16 cellular contexts compared by ENCODE assay signal in the genomic region with DNA sequence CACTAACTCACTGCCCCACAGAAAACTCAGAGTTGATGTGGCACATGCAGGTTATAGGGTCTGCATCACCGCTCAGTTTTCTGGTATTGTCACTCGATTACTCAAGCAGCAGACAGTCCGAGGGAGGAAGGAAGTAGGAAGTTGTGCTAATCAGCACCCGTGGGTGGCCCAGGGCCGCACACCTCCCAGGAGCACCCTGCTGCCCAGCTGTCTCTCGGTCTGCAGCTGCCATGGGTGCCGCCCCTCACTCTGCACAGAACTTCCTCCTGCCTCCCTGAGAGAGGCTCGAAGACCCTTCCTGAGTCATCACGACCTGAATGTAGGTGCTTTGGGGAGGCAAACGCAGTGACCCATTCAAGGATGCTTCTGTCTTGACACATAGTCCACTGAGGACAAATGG. TPM values are rescaled to one million over a fixed set of nuclear protein-coding genes. Genes with fewer than 3 reads are reported as not detected.
DNase-seq lines count a peak whose midpoint lies in the region; FAIRE-seq and TF ChIP-seq lines count a peak whose summit lies in the region.
"Had no signal": no experiment of that assay in that cellular context is flagged by ENCODE, and none has a peak within 500 bp of the region (broad histone marks: within the 10 kb centered on the region; RNA-seq: fewer than 3 reads in every experiment).

No MANE protein-coding gene starts in this region.

- H3K36me3 ChIP-seq in colonic mucosa, result no peaks in the 10 kb centered on the region
- no peaks in the 10 kb centered on the region for H3K36me3 ChIP-seq in small intestine (ENCODE audit: control insufficient read depth in 2 of 2, insufficient read depth in 2 of 2, low read length in 2 of 2)

- peak; percentile 47 for DNase-seq in activated CD8-positive, alpha-beta memory T cell treated with anti-CD3 and anti-CD28 coated beads, Interleukin-2, amount 50 U/mL, for 48 hours
- no peak for DNase-seq in activated CD8-positive, alpha-beta memory T cell treated with anti-CD3 and anti-CD28 coated beads, Interleukin-2, amount 50 U/mL, for 4 hours
- peak; percentile 68 for DNase-seq in NAMALWA (ENCODE audit: low spot score)
- peak; percentile 51 for DNase-seq in colonic mucosa
- DNase-seq in small intestine, result peak; percentile 53
- DNase-seq in COLO668 (lab: John Stamatoyannopoulos, UW; ENCODE audit: unreplicated experiment), result no peak
- no peak for DNase-seq in glomerular visceral epithelial cell (ENCODE audit: extremely low spot score)
- DNase-seq in DMS79 treated with DMSO at 0.1 percent for 48 hours (lab: John Stamatoyannopoulos, UW), result no peak
- DNase-seq: DMS79, erythroblast, NCI-H1417 had no signal

- no peak for TF ChIP-seq CTCF in colonic mucosa (IDR thresholded peaks at IDR 0.05)

- peak overlapping the region in 1 of 2 donors; percentile 28 for H3K9ac ChIP-seq in colonic mucosa (ENCODE audit: low read depth in 2 of 2, low read length in 2 of 2)

- H3K27ac ChIP-seq in colonic mucosa (peak overlapping the region; percentile 16), small intestine (ENCODE audit: low read depth in 1 of 2, low read length in 1 of 2) (no peak overlapping the region)

- H3K9me3 ChIP-seq in colonic mucosa (no peaks in the 10 kb centered on the region), small intestine (ENCODE audit: control insufficient read depth, low read depth) (no peaks in the 10 kb centered on the region)

- H3K4me3 ChIP-seq in colonic mucosa (no peak overlapping the region), small intestine (ENCODE audit: low read depth in 1 of 2, low read length in 2 of 2) (no peak overlapping the region)

- WGBS in small intestine, 3 donors, result 33 to 39% (median 39%) methylated on average over 10 of the region's 10 CpGs

- intact Hi-C loops in colonic mucosa (cut with DNase I), result no loop called here

- H3K27me3 ChIP-seq in colonic mucosa (no peaks in the 10 kb centered on the region), small intestine (ENCODE audit: control insufficient read depth in 2 of 2, insufficient read depth in 2 of 2, low read length in 2 of 2) (no peaks in the 10 kb centered on the region)

- FAIRE-seq in small intestine (lab: Jason Lieb, UNC), result no peak
- FAIRE-seq: bronchial epithelial cell had no signal

- H3K4me1 ChIP-seq in colonic mucosa (no peaks in the 10 kb centered on the region), small intestine (ENCODE audit: control insufficient read depth in 2 of 2, insufficient read depth in 1 of 2, low read depth in 1 of 2, low read length in 1 of 2) (peaks cover 2 to 5% of the 10 kb centered on the region in 2 donors)

RNA-seq across cellular contexts. Expression of a gene that starts 4.2 kb away (rescaled TPM):
- total RNA-seq in colonic mucosa, result 1,000 to 10,000 TPM; 2,373 to 4,154 TPM
- 1,000 to 10,000 TPM in 1 of 3 donors, 100 to 1,000 TPM in 2; 758 to 1,395 (median 965) TPM for polyA plus RNA-seq in small intestine
- total RNA-seq: activated T-helper 2 cell treated with anti-CD3 and anti-CD28 coated beads, Interferon-gamma antibody, Interleukin-2, Interleukin-4, amounts not matched to agents 10 μg/mL and 5 μg/mL and 100 μg/mL, durations not matched to agents 14 hours and 24 hours and 36 hours; mononuclear cell had no signal
- polyA plus RNA-seq: AG04450 had no signal

RNA-seq across cellular contexts. Expression of a gene that starts 31.4 kb away (rescaled TPM):
- 1 to 10 TPM; 2.3 to 2.5 TPM for total RNA-seq in colonic mucosa
- polyA plus RNA-seq in small intestine, result 1 to 10 TPM in 2 of 3 donors, not detected in 1; 1.4 to 5.0 TPM
- total RNA-seq: activated T-helper 2 cell treated with anti-CD3 and anti-CD28 coated beads, Interferon-gamma antibody, Interleukin-2, Interleukin-4, amounts not matched to agents 10 μg/mL and 5 μg/mL and 100 μg/mL, durations not matched to agents 14 hours and 24 hours and 36 hours; bronchial epithelial cell; mononuclear cell; urinary bladder had no signal
- polyA plus RNA-seq: AG04450, urinary bladder had no signal

RNA-seq across cellular contexts. Expression of a gene that starts 47.0 kb away (rescaled TPM):
- 100 to 1,000 TPM; 233 to 916 TPM for total RNA-seq in colonic mucosa
- polyA plus RNA-seq in small intestine, result 100 to 1,000 TPM; 130 to 187 (median 144) TPM
- total RNA-seq: bronchial epithelial cell, mononuclear cell, urinary bladder had no signal
- polyA plus RNA-seq: AG04450, urinary bladder had no signal

Comparison
In these comparisons a context has a peak if more than half of its experiments do, and no peak if none do; other contexts are left out.
1. DNase-seq: peak in activated CD8-positive, alpha-beta memory T cell treated with anti-CD3 and anti-CD28 coated beads, Interleukin-2, amount 50 U/mL, for 48 hours (single experiment), NAMALWA (single experiment), colonic mucosa (single experiment) and small intestine (single experiment); none in activated CD8-positive, alpha-beta memory T cell treated with anti-CD3 and anti-CD28 coated beads, Interleukin-2, amount 50 U/mL, for 4 hours (single experiment), COLO668 (single experiment), glomerular visceral epithelial cell (single experiment) and DMS79 treated with DMSO at 0.1 percent for 48 hours (single experiment).